23 cellular contexts compared by ENCODE assay signal in the genomic region with DNA sequence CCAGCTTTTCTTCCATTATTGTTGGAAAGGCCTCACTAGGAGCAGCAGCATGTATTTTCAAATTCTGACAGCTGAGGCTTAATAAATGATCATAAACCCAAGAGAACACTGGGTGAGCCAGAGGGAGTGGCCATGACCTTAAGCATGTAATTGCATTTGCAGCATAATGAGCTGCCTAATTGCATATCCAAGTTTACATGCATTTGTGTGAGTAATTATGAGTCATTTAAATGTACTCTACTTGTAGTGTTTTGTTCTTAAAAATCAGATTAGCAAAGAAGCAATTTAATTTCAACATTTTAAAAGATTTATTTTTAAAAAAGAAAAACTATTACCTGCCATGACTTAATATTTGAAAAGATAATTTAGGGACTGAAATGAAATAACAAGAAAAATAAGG.
DNase-seq lines count a peak whose midpoint lies in the region; ATAC-seq, FAIRE-seq and TF ChIP-seq lines count a peak whose summit lies in the region.
"Had no signal": no experiment of that assay in that cellular context is flagged by ENCODE, and none has a peak within 500 bp of the region (broad histone marks: within the 10 kb centered on the region; RNA-seq: fewer than 3 reads in every experiment).

No MANE protein-coding gene starts in this region.

- no peaks in the 10 kb centered on the region for H3K27me3 ChIP-seq in RWPE2 (ENCODE audit: insufficient read depth, poor library complexity, severe bottlenecking)
- H3K27me3 ChIP-seq: heart right ventricle, neutrophil, upper lobe of right lung had no signal

- peak overlapping the region; percentile 26 for H3K27ac ChIP-seq in RWPE2 (ENCODE audit: poor library complexity, severe bottlenecking)
- H3K27ac ChIP-seq: heart right ventricle, KMS-11, neutrophil, upper lobe of right lung had no signal

- FAIRE-seq in GM12892 (lab: Jason Lieb, UNC) = no peak
- FAIRE-seq: endometrium had no signal

- peaks cover 11% of the 10 kb centered on the region for H3K4me1 ChIP-seq in RWPE2 (ENCODE audit: insufficient read depth, poor library complexity, severe bottlenecking)
- H3K4me1 ChIP-seq: upper lobe of right lung had no signal

- peak; percentile 48; the same call in 1 of the 3 replicates for ATAC-seq in RWPE2 (ENCODE audit: low read depth)
- ATAC-seq: activated naive CD4-positive, alpha-beta T cell treated with anti-CD3 and anti-CD28 coated beads, Interleukin-2, amount 50 U/mL, for 72 hours; heart right ventricle; Right ventricle myocardium inferior; upper lobe of right lung had no signal

- H3K4me3 ChIP-seq in RWPE2 (ENCODE audit: severe bottlenecking) = no peak overlapping the region
- H3K4me3 ChIP-seq: heart right ventricle, upper lobe of right lung had no signal

- DNase-seq in AG08395 (ENCODE audit: low spot score) (peak; percentile 9), GM04504 (ENCODE audit: low read depth) (peak; percentile 12), RWPE2 (ENCODE audit: low spot score) (no peak), fibroblast of peridontal ligament (ENCODE audit: extremely low read depth) (peak; percentile 22), NCI-H146 treated with DMSO at 0.1 percent for 48 hours (lab: John Stamatoyannopoulos, UW; ENCODE audit: unreplicated experiment) (no peak), GM12892 (ENCODE audit: insufficient read length) (no peak), anterior cingulate cortex (lab: John Stamatoyannopoulos, UW) (no peak)
- DNase-seq in stimulated activated CD8-positive, alpha-beta memory T cell treated with anti-CD3 and anti-CD28 coated beads, Interleukin-4, amount 100 ng/mL, for 48 hours = no peak
- DNase-seq: activated CD4-positive, alpha-beta T cell treated with anti-CD3 and anti-CD28 coated beads for 48 hours; AML-193; central memory CD4-positive, alpha-beta T cell; DMS53; heart right ventricle; islet precursor cell; midbrain; NCI-H2029; stimulated activated naive CD4-positive, alpha-beta T cell treated with Interleukin-2 at 50 U/mL for 16 hours; upper lobe of right lung had no signal

- H3K9me3 ChIP-seq in RWPE2 (ENCODE audit: severe bottlenecking) = no peaks in the 10 kb centered on the region
- H3K9me3 ChIP-seq: heart right ventricle, neutrophil, upper lobe of right lung had no signal

- H3K36me3 ChIP-seq in RWPE2 (ENCODE audit: low read depth) = peaks cover 22% of the 10 kb centered on the region
- H3K36me3 ChIP-seq: neutrophil, upper lobe of right lung had no signal

- TF ChIP-seq CTCF in RWPE2 (IDR thresholded peaks at IDR 0.05; ENCODE audit: poor library complexity, severe bottlenecking) = no peak

- no peak for TF ChIP-seq POLR2A in GM12892 (IDR thresholded peaks at IDR 0.05; ENCODE audit: low read depth, low read length)

Comparison
In these comparisons a context has a peak if more than half of its experiments do, and no peak if none do; other contexts are left out.
1. DNase-seq: peak in AG08395 (single experiment), GM04504 (single experiment) and fibroblast of peridontal ligament (single experiment); none in RWPE2 (single experiment), stimulated activated CD8-positive, alpha-beta memory T cell treated with anti-CD3 and anti-CD28 coated beads, Interleukin-4, amount 100 ng/mL, for 48 hours (single experiment), NCI-H146 treated with DMSO at 0.1 percent for 48 hours (single experiment), GM12892 (single experiment) and anterior cingulate cortex (0 of 58).